Comparison of ENCODE assay signal across 12 cellular contexts in the genomic region with DNA sequence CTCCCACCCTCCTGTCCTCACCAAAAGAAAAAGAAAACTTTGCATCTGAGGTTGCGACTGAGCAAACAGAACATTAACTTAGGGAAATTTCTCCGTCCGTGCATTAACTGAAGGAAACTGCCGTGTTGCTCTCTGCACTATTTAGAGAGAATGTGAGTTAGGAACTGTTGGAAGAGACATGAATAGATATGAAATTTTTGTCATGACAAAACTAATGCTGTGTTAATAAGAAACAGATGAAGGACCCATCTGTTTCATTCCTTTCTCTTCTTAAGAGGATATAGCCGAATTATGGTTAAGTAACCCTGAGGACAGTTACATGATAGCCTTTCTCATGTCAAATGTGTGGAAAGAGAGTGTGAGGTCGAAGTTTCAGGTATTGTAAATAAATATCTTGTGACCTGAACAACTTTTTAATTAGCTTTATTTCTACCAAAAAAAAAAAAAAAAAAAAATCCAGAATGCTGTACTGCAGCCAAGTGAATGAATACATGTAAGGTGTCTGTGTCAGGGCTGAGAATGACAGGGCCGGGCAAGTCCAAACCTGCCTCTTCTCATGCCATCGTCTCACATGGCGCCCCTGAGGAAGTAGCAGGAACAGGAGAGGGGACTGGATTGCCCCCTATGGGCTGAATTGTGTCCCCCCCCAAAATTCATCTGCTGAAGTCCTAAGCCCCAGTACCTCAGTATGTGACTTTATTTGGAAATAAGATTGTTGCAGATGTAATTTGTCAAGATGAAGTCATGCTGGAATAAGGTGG. TPM values are rescaled to one million over a fixed set of nuclear protein-coding genes. Genes with fewer than 3 reads are reported as not detected.
DNase-seq lines count a peak whose midpoint lies in the region; ATAC-seq and TF ChIP-seq lines count a peak whose summit lies in the region.
"Had no signal": no experiment of that assay in that cellular context is flagged by ENCODE, and none has a peak within 500 bp of the region (broad histone marks: within the 10 kb centered on the region; RNA-seq: fewer than 3 reads in every experiment).

No MANE protein-coding gene starts in this region.

- H3K27ac ChIP-seq in SK-N-SH (ENCODE audit: low read depth in 2 of 2, low read length in 1 of 2) (peak overlapping the region; percentile 94 to 97), ovary (no peak overlapping the region)
- H3K27ac ChIP-seq: tibial artery had no signal

- peak overlapping the region; percentile 36 for H3K27ac Mint-ChIP-seq in glutamatergic neuron (ENCODE audit: unreplicated experiment)
- H3K27ac Mint-ChIP-seq: dendritic cell treated with granulocyte-macrophage colony-stimulating factor and Interleukin-4, amounts not matched to agents 40 ng/mL and 50 ng/mL, for 4 days had no signal

- H3K4me3 Mint-ChIP-seq in glutamatergic neuron (ENCODE audit: unreplicated experiment) = no peak overlapping the region
- H3K4me3 Mint-ChIP-seq: dendritic cell treated with granulocyte-macrophage colony-stimulating factor and Interleukin-4, amounts not matched to agents 40 ng/mL and 50 ng/mL, for 4 days had no signal

- TF ChIP-seq POLR2A in ovary (IDR thresholded peaks at IDR 0.05) = no peak

- H3F3A ChIP-seq in SK-N-SH (replicated peaks; ENCODE audit: insufficient read depth) = peaks cover 31% of the 10 kb centered on the region

- peak; percentile 51 for DNase-seq in DMS53 (lab: John Stamatoyannopoulos, UW)
- DNase-seq in SK-N-SH = peak; percentile 68
- DNase-seq in glutamatergic neuron = no peak
- DNase-seq in activated gamma-delta T cell (lab: John Stamatoyannopoulos, UW) = no peak
- no peak for DNase-seq in ovary
- DNase-seq: activated CD4-positive, alpha-beta T cell treated with anti-CD3 and anti-CD28 coated beads, Interleukin-2, amount 50 U/mL, for 4 hours; MV-4-11 had no signal

- peaks cover 19% of the 10 kb centered on the region for H3K27me3 Mint-ChIP-seq in glutamatergic neuron (ENCODE audit: unreplicated experiment)

- TF ChIP-seq CTCF in SK-N-SH (IDR thresholded peaks at IDR 0.05) (peak; percentile 48), glutamatergic neuron (IDR thresholded peaks at IDR 0.05; ENCODE audit: partially characterized antibody, unreplicated experiment) (peak; percentile 10), ovary (IDR thresholded peaks at IDR 0.05) (no peak)

- H3K36me3 ChIP-seq in SK-N-SH (replicated peaks in 1 of 2; ENCODE audit: control insufficient read depth in 1 of 2, insufficient read depth in 2 of 2, low read length in 1 of 2) (no peaks in the 10 kb centered on the region), ovary (no peaks in the 10 kb centered on the region)
- H3K36me3 ChIP-seq: tibial artery had no signal

- peaks cover 35% of the 10 kb centered on the region for H3K4me1 Mint-ChIP-seq in glutamatergic neuron (ENCODE audit: low read depth, unreplicated experiment)

- H3K9me3 ChIP-seq in SK-N-SH (no peaks in the 10 kb centered on the region), ovary (no peaks in the 10 kb centered on the region)
- H3K9me3 ChIP-seq: tibial artery had no signal

- TF ChIP-seq EP300 in SK-N-SH (IDR thresholded peaks at IDR 0.05; ENCODE audit: borderline replicate concordance in 1 of 2, low read depth in 1 of 2, low read length in 1 of 2) = no peak
- TF ChIP-seq EP300 in ovary (IDR thresholded peaks at IDR 0.05) = no peak

- H3K4me3 ChIP-seq in SK-N-SH (ENCODE audit: low read depth in 2 of 2, low read length in 1 of 2) = peak overlapping the region in 1 of 2 experiments; percentile 9; a peak in 2 of 4 replicates
- no peak overlapping the region for H3K4me3 ChIP-seq in ovary
- H3K4me3 ChIP-seq: tibial artery had no signal

- H3K27me3 ChIP-seq in SK-N-SH (ENCODE audit: insufficient read depth) (no peaks in the 10 kb centered on the region), ovary (no peaks in the 10 kb centered on the region)

- peaks cover 27% of the 10 kb centered on the region for H3K9me3 Mint-ChIP-seq in glutamatergic neuron (ENCODE audit: unreplicated experiment)

- H3K36me3 Mint-ChIP-seq in glutamatergic neuron (ENCODE audit: unreplicated experiment) = peaks cover 10% of the 10 kb centered on the region

- peak overlapping the region; percentile 74; the same call in 1 of the 2 replicates for H2AFZ ChIP-seq in SK-N-SH (ENCODE audit: low read depth)

- CTCF ChIA-PET in SK-N-SH (lab: Yijun Ruan, JAX) = interaction anchor here (0.8 to 1.3 kb wide), 4 partner anchors 8 to 99 kb away, joined by 3 to 5 read pairs (median 3); no protein-coding TSS in a partner anchor

- 21% methylated on average over 9 of the region's 9 CpGs for WGBS in SK-N-SH (ENCODE audit: low lambda C conversion rate)
- WGBS in ovary, 3 donors = 42 to 49% (median 45%) methylated on average over 9 of the region's 9 CpGs

- H3K9ac ChIP-seq in SK-N-SH = peak overlapping the region; percentile 61; the same call in 1 of the 2 replicates

- no peaks in the 10 kb centered on the region for H4K20me1 ChIP-seq in SK-N-SH (ENCODE audit: insufficient read depth)

- intact Hi-C loops in ovary (cut with DNase I) = no loop called here

- H3K9me2 ChIP-seq in SK-N-SH = no peaks in the 10 kb centered on the region

- H3K4me1 ChIP-seq in SK-N-SH (ENCODE audit: control insufficient read depth in 1 of 2, insufficient read depth in 2 of 2, low read depth in 1 of 2, low read length in 1 of 2) = peaks cover 17 to 22% of the 10 kb centered on the region in 2 experiments; a peak in 2 of 4 replicates
- no peaks in the 10 kb centered on the region for H3K4me1 ChIP-seq in ovary (ENCODE audit: insufficient read depth)

- H3K79me2 ChIP-seq in SK-N-SH (ENCODE audit: insufficient read depth) = no peaks in the 10 kb centered on the region

- POLR2A ChIA-PET in SK-N-SH (lab: Yijun Ruan, JAX) = no interaction called here

- TF ChIP-seq RAD21 in SK-N-SH (IDR thresholded peaks at IDR 0.05; ENCODE audit: low read length) = peak; percentile 36

- ATAC-seq in HG03442 (IDR thresholded peaks at IDR 0.05; ENCODE audit: unreplicated experiment) (peak; percentile 48), HG03196 (IDR thresholded peaks at IDR 0.05; ENCODE audit: unreplicated experiment) (no peak), GM19455 (IDR thresholded peaks at IDR 0.05; ENCODE audit: unreplicated experiment) (no peak)

- H3K4me2 ChIP-seq in SK-N-SH = peak overlapping the region; percentile 66

TF ChIP-seq in SK-N-SH, 30 proteins besides CTCF, POLR2A, EP300 and RAD21 (continues in another document):
- TF ChIP-seq FOXM1 (IDR thresholded peaks at IDR 0.05; ENCODE audit: low read depth) (no peak), NFIC (IDR thresholded peaks at IDR 0.05; ENCODE audit: borderline replicate concordance) (no peak; the same call in 1 of the 2 replicates), NRF1 (IDR thresholded peaks at IDR 0.05; ENCODE audit: low read depth, low read length) (no peak), RCOR1 (IDR thresholded peaks at IDR 0.05; ENCODE audit: low read length) (peak; percentile 39; the same call in 1 of the 2 replicates), YY1 (IDR thresholded peaks at IDR 0.05; ENCODE audit: low read depth) (no peak), CHD2 (IDR thresholded peaks at IDR 0.05; ENCODE audit: low read length, partially characterized antibody) (no peak), ELF1 (IDR thresholded peaks at IDR 0.05) (no peak), POLR2AphosphoS5 (IDR thresholded peaks at IDR 0.05; ENCODE audit: low read depth, low read length) (peak; percentile 51)
- TF ChIP-seq, protein P1, sequence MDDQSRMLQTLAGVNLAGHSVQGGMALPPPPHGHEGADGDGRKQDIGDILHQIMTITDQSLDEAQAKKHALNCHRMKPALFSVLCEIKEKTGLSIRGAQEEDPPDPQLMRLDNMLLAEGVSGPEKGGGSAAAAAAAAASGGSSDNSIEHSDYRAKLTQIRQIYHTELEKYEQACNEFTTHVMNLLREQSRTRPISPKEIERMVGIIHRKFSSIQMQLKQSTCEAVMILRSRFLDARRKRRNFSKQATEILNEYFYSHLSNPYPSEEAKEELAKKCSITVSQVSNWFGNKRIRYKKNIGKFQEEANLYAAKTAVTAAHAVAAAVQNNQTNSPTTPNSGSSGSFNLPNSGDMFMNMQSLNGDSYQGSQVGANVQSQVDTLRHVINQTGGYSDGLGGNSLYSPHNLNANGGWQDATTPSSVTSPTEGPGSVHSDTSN (IDR thresholded peaks at IDR 0.05) = peak; percentile 40; the same call in 1 of the 2 replicates
- TF ChIP-seq, protein P2, sequence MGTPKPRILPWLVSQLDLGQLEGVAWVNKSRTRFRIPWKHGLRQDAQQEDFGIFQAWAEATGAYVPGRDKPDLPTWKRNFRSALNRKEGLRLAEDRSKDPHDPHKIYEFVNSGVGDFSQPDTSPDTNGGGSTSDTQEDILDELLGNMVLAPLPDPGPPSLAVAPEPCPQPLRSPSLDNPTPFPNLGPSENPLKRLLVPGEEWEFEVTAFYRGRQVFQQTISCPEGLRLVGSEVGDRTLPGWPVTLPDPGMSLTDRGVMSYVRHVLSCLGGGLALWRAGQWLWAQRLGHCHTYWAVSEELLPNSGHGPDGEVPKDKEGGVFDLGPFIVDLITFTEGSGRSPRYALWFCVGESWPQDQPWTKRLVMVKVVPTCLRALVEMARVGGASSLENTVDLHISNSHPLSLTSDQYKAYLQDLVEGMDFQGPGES (IDR thresholded peaks at IDR 0.05; ENCODE audit: low read depth, low read length) = no peak

RNA-seq across cellular contexts. Expression of a gene that starts 35.6 kb away (rescaled TPM):
- polyA plus RNA-seq in SK-N-SH (2012; rRNA removed) = 1.8 and 1.9 TPM in 2 replicates
- 1.2 and 1.7 TPM in 2 replicates for polyA plus RNA-seq in SK-N-SH (2012; cell fraction: cytosol; rRNA removed)
- polyA plus RNA-seq in SK-N-SH (2012; cell fraction: nucleus; rRNA removed) = 4.3 and 7.0 TPM in 2 replicates
- total RNA-seq in glutamatergic neuron (ENCODE audit: unreplicated experiment) = 14.5 TPM
- total RNA-seq in ovary = 10 to 100 TPM in 1 of 7 donors, 1 to 10 TPM in 3, under 1 TPM in 3; 0.65 to 13.3 (median 2.3) TPM
- 1 to 10 TPM in 1 of 2 donors, under 1 TPM in 1; 0.85 to 1.9 TPM for polyA plus RNA-seq in ovary

Comparison
In these comparisons a context has a peak if more than half of its experiments do, and no peak if none do; other contexts are left out.
1. DNase-seq: peak in DMS53 (single experiment) and SK-N-SH (single experiment); none in glutamatergic neuron (single experiment), activated gamma-delta T cell (single experiment) and ovary (0 of 5).
2. H3K27ac ChIP-seq: peak in SK-N-SH (2 of 2); none in ovary (0 of 2).
3. CTCF ChIP-seq: peak in SK-N-SH (single experiment) and glutamatergic neuron (single experiment); none in ovary (0 of 3).